ENCODE assay signal across 18 cellular contexts in genomic region chr1:203813581-203814341, GRCh38. TPM values are rescaled to one million over a fixed set of nuclear protein-coding genes. Genes with fewer than 3 reads are reported as not detected.
DNase-seq lines count a peak whose midpoint lies in the region; ATAC-seq and TF ChIP-seq lines count a peak whose summit lies in the region.
"Had no signal": no experiment of that assay in that cellular context is flagged by ENCODE, and none has a peak within 500 bp of the region (broad histone marks: within the 10 kb centered on the region; RNA-seq: fewer than 3 reads in every experiment).

No MANE protein-coding gene starts in this region.

- H2AFZ ChIP-seq in OCI-LY1 (ENCODE audit: low read length), result no peak overlapping the region
- H2AFZ ChIP-seq: PC-9 had no signal

- peaks cover 61% of the 10 kb centered on the region for H3K36me3 ChIP-seq in OCI-LY1 (ENCODE audit: insufficient read depth, low read length)

- no peaks in the 10 kb centered on the region for H4K20me1 ChIP-seq in OCI-LY1 (ENCODE audit: insufficient read depth, low read length)

- no peaks in the 10 kb centered on the region for H3K27me3 ChIP-seq in OCI-LY1 (ENCODE audit: insufficient read depth, low read length)
- H3K27me3 ChIP-seq: SJCRH30 had no signal

- H3K9me2 ChIP-seq in OCI-LY1 (ENCODE audit: low read depth, low read length), result no peaks in the 10 kb centered on the region

- H3K36me3 Mint-ChIP-seq in activated T-cell treated with anti-CD3 and anti-CD28 coated beads, Interleukin-2, amount 50 U/mL, for 24 hours (ENCODE audit: low read depth), result peaks cover 79% of the 10 kb centered on the region
- H3K36me3 Mint-ChIP-seq in CD14-positive monocyte, result peaks cover 55 to 76% of the 10 kb centered on the region in 2 donors
- peaks cover 14 to 24% (median 14%) of the 10 kb centered on the region in 3 donors for H3K36me3 Mint-ChIP-seq in immature natural killer cell

- no peak overlapping the region for H3K9ac ChIP-seq in OCI-LY1 (ENCODE audit: low read length)

- intact Hi-C loops in CD14-positive monocyte (cut with micrococcal nuclease), result no loop called here

- peaks cover 10% of the 10 kb centered on the region; the same call in 1 of the 2 replicates for H3F3A ChIP-seq in OCI-LY1 (ENCODE audit: insufficient read depth, low read length)

- peaks cover 27% of the 10 kb centered on the region for H3K4me1 ChIP-seq in OCI-LY1 (ENCODE audit: insufficient read depth, low read length, severe bottlenecking)
- H3K4me1 ChIP-seq: SJCRH30 had no signal

- no peak for ATAC-seq in HG03460 (IDR thresholded peaks at IDR 0.05; ENCODE audit: unreplicated experiment)
- ATAC-seq: HCT116 had no signal

- H3K9me3 Mint-ChIP-seq in activated T-cell treated with anti-CD3 and anti-CD28 coated beads, Interleukin-2, amount 50 U/mL, for 24 hours, result no peaks in the 10 kb centered on the region
- H3K9me3 Mint-ChIP-seq in CD14-positive monocyte (no peaks in the 10 kb centered on the region), immature natural killer cell (no peaks in the 10 kb centered on the region)

- DNase-seq in activated T-cell treated with anti-CD3 and anti-CD28 coated beads, Interleukin-2, amount 50 U/mL, for 24 hours, result no peak
- no peak for DNase-seq in activated T-cell treated with anti-CD3 and anti-CD28 coated beads, Interleukin-2, amount 50 U/mL, for 1 hour
- DNase-seq in CD14-positive monocyte (ENCODE audit: low spot score), result no peak
- DNase-seq in immature natural killer cell, result no peak
- DNase-seq in AML-193 (lab: John Stamatoyannopoulos, UW), result no peak
- DNase-seq in NCI-H2227 (lab: John Stamatoyannopoulos, UW; ENCODE audit: unreplicated experiment), result no peak
- DNase-seq: DMS79, KBM-7, NCI-H1436, NCI-H2081, NCI-H510A, NCI-H82, PC-9, SJCRH30 had no signal

- no peaks in the 10 kb centered on the region for H3K27me3 Mint-ChIP-seq in activated T-cell treated with anti-CD3 and anti-CD28 coated beads, Interleukin-2, amount 50 U/mL, for 24 hours
- H3K27me3 Mint-ChIP-seq in CD14-positive monocyte (ENCODE audit: low read depth in 3 of 3), result no peaks in the 10 kb centered on the region
- H3K27me3 Mint-ChIP-seq in immature natural killer cell (ENCODE audit: low read depth in 3 of 3), result peaks cover 0 to 2% (median 0%) of the 10 kb centered on the region in 3 donors

- no peak overlapping the region for H3K4me3 ChIP-seq in OCI-LY1 (ENCODE audit: low read depth, low read length, poor library complexity, severe bottlenecking)
- H3K4me3 ChIP-seq: PC-9, SJCRH30 had no signal

- peaks cover 35% of the 10 kb centered on the region for H3K4me1 Mint-ChIP-seq in activated T-cell treated with anti-CD3 and anti-CD28 coated beads, Interleukin-2, amount 50 U/mL, for 24 hours (ENCODE audit: low read depth)
- peaks cover 1% of the 10 kb centered on the region for H3K4me1 Mint-ChIP-seq in CD14-positive monocyte
- H3K4me1 Mint-ChIP-seq in immature natural killer cell, result peaks cover 18 to 46% of the 10 kb centered on the region in 2 donors

- H3K9me3 ChIP-seq in OCI-LY1 (ENCODE audit: low read length), result no peaks in the 10 kb centered on the region

- H3K4me3 Mint-ChIP-seq in activated T-cell treated with anti-CD3 and anti-CD28 coated beads, Interleukin-2, amount 50 U/mL, for 24 hours, result no peak overlapping the region
- H3K4me3 Mint-ChIP-seq in CD14-positive monocyte (no peak overlapping the region), immature natural killer cell (no peak overlapping the region)

- H3K4me2 ChIP-seq in OCI-LY1 (ENCODE audit: low read length), result no peak overlapping the region
- H3K4me2 ChIP-seq: PC-9 had no signal

- peak overlapping the region; percentile 12 for H3K27ac Mint-ChIP-seq in activated T-cell treated with anti-CD3 and anti-CD28 coated beads, Interleukin-2, amount 50 U/mL, for 24 hours
- peak overlapping the region in 4 of 7 donors; percentile 27 to 57 (median 40) for H3K27ac Mint-ChIP-seq in CD14-positive monocyte
- H3K27ac Mint-ChIP-seq in immature natural killer cell, result peak overlapping the region in 4 of 6 donors; percentile 33 to 63 (median 48)

- H3K27ac ChIP-seq in OCI-LY1 (ENCODE audit: low read depth, low read length, poor library complexity, severe bottlenecking), result peak overlapping the region; percentile 27
- H3K27ac ChIP-seq: C4-2B, PC-9, SJCRH30 had no signal

- TF ChIP-seq CTCF in CD14-positive monocyte (IDR thresholded peaks at IDR 0.05) (no peak), OCI-LY1 (IDR thresholded peaks at IDR 0.05; ENCODE audit: low read length) (no peak)

- peaks cover 8% of the 10 kb centered on the region; the same call in 1 of the 2 replicates for H3K79me2 ChIP-seq in OCI-LY1 (ENCODE audit: insufficient read depth, low read length)

RNA-seq across cellular contexts. Expression of gene ZBED6, which starts 18.3 kb away (rescaled TPM):
- under 1 TPM; 0.56 to 1.00 TPM for polyA plus RNA-seq in CD14-positive monocyte
- 1 to 10 TPM in 1 of 3 donors, under 1 TPM in 2; 0.19 to 1.4 (median 0.43) TPM for polyA plus RNA-seq in immature natural killer cell

RNA-seq across cellular contexts. Expression of gene ZC3H11A, which starts 18.3 kb away (rescaled TPM):
- polyA plus RNA-seq in CD14-positive monocyte (10 to 100 TPM; 17.8 to 23.2 TPM), immature natural killer cell (10 to 100 TPM; 23.2 to 50.4 (median 34.4) TPM)

RNA-seq across cellular contexts. Expression of gene SNRPE, which starts 47.6 kb away (rescaled TPM):
- polyA plus RNA-seq in CD14-positive monocyte (100 to 1,000 TPM; 162 to 198 TPM), immature natural killer cell (100 to 1,000 TPM; 169 to 229 (median 192) TPM)

RNA-seq across cellular contexts. Expression of gene LAX1, which starts 48.8 kb away (rescaled TPM):
- polyA plus RNA-seq in CD14-positive monocyte (not detected), immature natural killer cell (10 to 100 TPM; 13.0 to 49.0 (median 14.0) TPM)
